In the genomic region with DNA sequence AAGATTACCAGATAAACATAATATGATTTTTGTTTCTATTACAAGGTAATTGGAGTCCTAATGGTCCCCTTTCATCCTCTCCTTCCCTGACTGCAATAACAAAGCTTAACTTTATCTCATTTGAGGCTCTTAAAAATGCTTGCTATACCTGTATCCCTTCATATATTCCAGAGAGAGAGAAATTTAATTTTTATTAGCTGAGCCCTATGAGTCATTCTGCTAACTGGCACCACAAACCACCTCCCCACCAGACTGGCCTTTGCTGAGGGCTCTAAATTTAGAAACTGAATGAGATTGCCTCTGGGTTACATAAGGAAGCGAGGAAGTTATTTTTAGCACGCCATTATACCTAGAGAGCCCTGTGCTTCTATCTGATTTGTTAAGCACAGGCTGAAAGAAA, we compare ENCODE assay signal across 9 cellular contexts. TPM values are rescaled to one million over a fixed set of nuclear protein-coding genes. Genes with fewer than 3 reads are reported as not detected.
DNase-seq lines count a peak whose midpoint lies in the region; ATAC-seq and TF ChIP-seq lines count a peak whose summit lies in the region.
"Had no signal": no experiment of that assay in that cellular context is flagged by ENCODE, and none has a peak within 500 bp of the region (broad histone marks: within the 10 kb centered on the region; RNA-seq: fewer than 3 reads in every experiment).

No MANE protein-coding gene starts in this region.

- no peaks in the 10 kb centered on the region for H3K79me2 ChIP-seq in MM.1S (ENCODE audit: low read length)

- intact Hi-C loops in ascending aorta (cut with DNase I), result no loop called here

- H4K20me1 ChIP-seq in MM.1S (ENCODE audit: insufficient read depth, low read length), result no peaks in the 10 kb centered on the region

- no peak overlapping the region for H3K9ac ChIP-seq in MM.1S (ENCODE audit: low read length)

- H3K4me1 ChIP-seq in MM.1S (ENCODE audit: low read length) (peaks cover 13% of the 10 kb centered on the region), ascending aorta (peaks cover 0 to 5% of the 10 kb centered on the region in 2 donors)

- peak overlapping the region; percentile 60 for H3K4me2 ChIP-seq in MM.1S (ENCODE audit: low read depth, low read length)

- no peaks in the 10 kb centered on the region for H3K9me2 ChIP-seq in MM.1S (replicated peaks; ENCODE audit: insufficient read depth, low read length)

- H3K9me3 ChIP-seq in MM.1S (replicated peaks; ENCODE audit: insufficient read depth, low read length) (no peaks in the 10 kb centered on the region), ascending aorta (no peaks in the 10 kb centered on the region)

- TF ChIP-seq CTCF in MM.1S (IDR thresholded peaks at IDR 0.05; ENCODE audit: low read length) (no peak), ascending aorta (IDR thresholded peaks at IDR 0.05) (no peak)

- H2AFZ ChIP-seq in MM.1S (ENCODE audit: low read length), result 0 out of 2 replicates have a peak overlapping the region, but pooled peaks have one; percentile 38

- 0 out of 2 replicates have a peak, but pooled peaks cover 3% of the 10 kb centered on the region for H3F3A ChIP-seq in MM.1S (ENCODE audit: insufficient read depth, low read length)

- H3K27me3 ChIP-seq in MM.1S (replicated peaks; ENCODE audit: insufficient read depth, low read length) (no peaks in the 10 kb centered on the region), ascending aorta (no peaks in the 10 kb centered on the region)

- H3K4me3 ChIP-seq in MM.1S (ENCODE audit: low read length) (peak overlapping the region; percentile 23; the same call in 1 of the 2 replicates), ascending aorta (peak overlapping the region in 1 of 2 donors; percentile 17)

- ATAC-seq in GM19023 (IDR thresholded peaks at IDR 0.05; ENCODE audit: unreplicated experiment), result no peak

- H3K36me3 ChIP-seq in MM.1S (replicated peaks; ENCODE audit: insufficient read depth, low read length) (no peaks in the 10 kb centered on the region), ascending aorta (no peaks in the 10 kb centered on the region)

- H3K27ac ChIP-seq in MM.1S (ENCODE audit: low read length), result peak overlapping the region; percentile 8; the same call in 1 of the 2 replicates
- H3K27ac ChIP-seq in ascending aorta, result peak overlapping the region in 1 of 2 donors; percentile 61

- peak; percentile 20 to 54 for DNase-seq in NCI-H524 (lab: John Stamatoyannopoulos, UW)
- DNase-seq in NCI-H524 treated with DMSO at 0.1 percent for 48 hours (lab: John Stamatoyannopoulos, UW), result no peak
- peak; percentile 73 for DNase-seq in MM.1S
- peak; percentile 90 for DNase-seq in SK-N-DZ (ENCODE audit: low spot score)
- DNase-seq in iPS-NIHi7 (ENCODE audit: extremely low spot score), result peak; percentile 20
- no peak for DNase-seq in activated CD4-positive, alpha-beta T cell treated with anti-CD3 and anti-CD28 coated beads for 48 hours
- DNase-seq in ascending aorta (ENCODE audit: low spot score in 2 of 2), result no peak

RNA-seq across cellular contexts. Expression of gene CBLL2, which starts 27.4 kb away (rescaled TPM):
- not detected in 2 replicates for polyA plus RNA-seq in SK-N-DZ (2014; cell fraction: cytosol; rRNA removed)
- polyA plus RNA-seq in SK-N-DZ (2014; cell fraction: nucleus; rRNA removed), result not detected in 2 replicates
- not detected for total RNA-seq in ascending aorta
- polyA plus RNA-seq: AG04450 had no signal

Comparison
In these comparisons a context has a peak if more than half of its experiments do, and no peak if none do; other contexts are left out.
1. DNase-seq: peak in NCI-H524 (2 of 2), MM.1S (single experiment), SK-N-DZ (single experiment) and iPS-NIHi7 (single experiment); none in NCI-H524 treated with DMSO at 0.1 percent for 48 hours (single experiment), activated CD4-positive, alpha-beta T cell treated with anti-CD3 and anti-CD28 coated beads for 48 hours (single experiment) and ascending aorta (0 of 2).